8 cellular contexts compared by ENCODE assay signal in the genomic region with DNA sequence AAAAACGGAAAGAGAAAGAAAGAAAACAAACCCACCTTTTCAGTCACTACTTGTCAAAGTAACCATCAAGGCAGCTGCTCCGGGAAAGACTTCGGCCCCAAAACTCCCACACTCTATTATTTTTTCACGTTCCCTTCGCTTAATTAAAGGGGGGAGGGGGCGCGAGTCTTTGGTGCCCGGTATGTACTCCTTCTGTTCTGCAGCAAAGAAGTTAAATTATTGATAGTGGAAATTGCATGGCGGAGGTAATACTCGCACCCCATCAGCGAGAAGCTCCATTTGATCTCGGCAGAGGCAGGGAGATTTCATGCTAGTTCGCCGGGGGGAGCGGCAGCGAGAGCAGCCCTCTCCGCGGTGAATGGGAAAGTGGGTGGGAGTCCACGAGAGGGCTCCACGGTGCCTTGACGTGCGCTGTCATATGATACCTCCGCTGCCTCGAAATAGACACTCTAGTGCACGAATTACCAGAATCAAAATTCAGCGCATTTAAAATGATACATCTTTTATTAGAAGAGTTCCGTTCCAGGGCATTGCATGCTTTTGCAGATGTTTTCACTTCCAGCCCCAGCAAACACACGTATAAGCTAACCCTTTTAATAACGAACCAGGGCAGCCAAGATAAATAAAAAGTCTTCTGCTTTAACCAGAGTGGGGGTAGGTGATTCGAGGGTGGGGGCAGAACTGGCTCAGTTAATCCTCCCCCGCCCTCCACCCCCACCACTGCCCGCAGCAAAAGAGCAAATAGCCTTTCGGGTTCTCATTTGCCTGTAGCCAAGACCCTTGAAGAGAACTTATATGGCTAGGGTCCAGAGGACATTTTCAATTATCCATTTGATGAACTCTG. TPM values are rescaled to one million over a fixed set of nuclear protein-coding genes. Genes with fewer than 3 reads are reported as not detected.
DNase-seq lines count a peak whose midpoint lies in the region; TF ChIP-seq lines count a peak whose summit lies in the region.

No MANE protein-coding gene starts in this region.

- no peaks in the 10 kb centered on the region for H4K20me1 ChIP-seq in smooth muscle cell (ENCODE audit: low read depth)

- peak overlapping the region; percentile 91 for H3K4me2 ChIP-seq in smooth muscle cell

- H3K9ac ChIP-seq in adipocyte (ENCODE audit: low read length) (peak overlapping the region; percentile 70), iPS-15b (ENCODE audit: low read depth, low read length) (no peak overlapping the region), smooth muscle cell (ENCODE audit: low read depth) (no peak overlapping the region)

- H3F3A ChIP-seq in smooth muscle cell (ENCODE audit: low read depth) = no peaks in the 10 kb centered on the region

- 1% methylated on average over 33 of the region's 33 CpGs for WGBS in smooth muscle cell (ENCODE audit: low lambda C conversion rate)

- H3K4me3 ChIP-seq in GM12875 (ENCODE audit: low read depth, low read length) (no peak overlapping the region), adipocyte (ENCODE audit: low read length) (peak overlapping the region; percentile 90), iPS-15b (ENCODE audit: low read depth, low read length) (peak overlapping the region; percentile 68), smooth muscle cell (peak overlapping the region; percentile 65)

- H3K4me1 ChIP-seq in adipocyte (ENCODE audit: control insufficient read depth, insufficient read depth, low read length) = peaks cover 21% of the 10 kb centered on the region
- H3K4me1 ChIP-seq in iPS-15b (ENCODE audit: control insufficient read depth, insufficient read depth, low read length) = peaks cover 19% of the 10 kb centered on the region
- H3K4me1 ChIP-seq in smooth muscle cell (ENCODE audit: low read depth) = peaks cover 27% of the 10 kb centered on the region

- DNase-seq in AG08396 (ENCODE audit: low spot score) (peak; percentile 70), LoVo (ENCODE audit: low spot score) (peak; percentile 54), adipocyte (ENCODE audit: low read depth) (peak; percentile 91), smooth muscle cell (lab: John Stamatoyannopoulos, UW; ENCODE audit: unreplicated experiment) (no peak), DMS79 (lab: John Stamatoyannopoulos, UW) (no peak), islet precursor cell (no peak)

- TF ChIP-seq CTCF in GM12875 (IDR thresholded peaks at IDR 0.05; ENCODE audit: borderline replicate concordance, insufficient read depth, low read depth, low read length) = peak; percentile 22; the same call in 1 of the 2 replicates
- TF ChIP-seq CTCF in smooth muscle cell (IDR thresholded peaks at IDR 0.05; ENCODE audit: borderline replicate concordance, insufficient read depth, poor library complexity, severe bottlenecking) = peak; percentile 20

- H3K36me3 ChIP-seq in adipocyte (ENCODE audit: control insufficient read depth, insufficient read depth, low read length, severe bottlenecking) = no peaks in the 10 kb centered on the region
- no peaks in the 10 kb centered on the region for H3K36me3 ChIP-seq in iPS-15b (ENCODE audit: control insufficient read depth, insufficient read depth, low read length)
- no peaks in the 10 kb centered on the region for H3K36me3 ChIP-seq in smooth muscle cell (ENCODE audit: low read depth)

- H2AFZ ChIP-seq in smooth muscle cell (ENCODE audit: low read depth) = peak overlapping the region; percentile 78

- peaks cover 5% of the 10 kb centered on the region for H3K79me2 ChIP-seq in smooth muscle cell (ENCODE audit: low read depth)

- no peak overlapping the region for H3K27ac ChIP-seq in smooth muscle cell (ENCODE audit: low read depth)

- H3K9me3 ChIP-seq in adipocyte (ENCODE audit: control insufficient read depth, low read length) (no peaks in the 10 kb centered on the region), iPS-15b (ENCODE audit: control insufficient read depth, insufficient read depth, low read length) (no peaks in the 10 kb centered on the region), smooth muscle cell (replicated peaks; ENCODE audit: low read depth) (no peaks in the 10 kb centered on the region)

- no peaks in the 10 kb centered on the region for H3K27me3 ChIP-seq in adipocyte (replicated peaks; ENCODE audit: control insufficient read depth, insufficient read depth, low read length)
- peaks cover 38% of the 10 kb centered on the region for H3K27me3 ChIP-seq in iPS-15b (ENCODE audit: control insufficient read depth, insufficient read depth, low read length)
- H3K27me3 ChIP-seq in smooth muscle cell (ENCODE audit: low read depth) = peaks cover 17% of the 10 kb centered on the region

RNA-seq across cellular contexts. Expression of gene BDNF, which starts 1.2 kb away (rescaled TPM):
- total RNA-seq in smooth muscle cell = 8.2 and 8.3 TPM in 2 replicates
- 5.6 and 7.3 TPM in 2 replicates for polyA plus RNA-seq in smooth muscle cell

Comparison
In these comparisons a context has a peak if more than half of its experiments do, and no peak if none do; other contexts are left out.
1. DNase-seq: peak in AG08396 (single experiment), LoVo (single experiment) and adipocyte (single experiment); none in smooth muscle cell (single experiment), DMS79 (single experiment) and islet precursor cell (single experiment).